ENCODE assay signal across 30 cellular contexts in genomic region chr1:3080236-3080964, GRCh38. TPM values are rescaled to one million over a fixed set of nuclear protein-coding genes. Genes with fewer than 3 reads are reported as not detected.
"Had no signal": no experiment of that assay in that cellular context is flagged by ENCODE, and none has a peak within 500 bp of the region (broad histone marks: within the 10 kb centered on the region; RNA-seq: fewer than 3 reads in every experiment).

No MANE protein-coding gene starts in this region.

- H3K36me3 ChIP-seq: adrenal gland, esophagus muscularis mucosa, lower lobe of right lung, neutrophil, ovary, prostate gland had no signal

- H3K27me3 Mint-ChIP-seq: activated naive CD8-positive, alpha-beta T cell had no signal

- H3K27ac ChIP-seq: adrenal gland, esophagus muscularis mucosa, neutrophil, ovary, prostate gland had no signal

- H3K4me1 ChIP-seq: adrenal gland, prostate gland had no signal

- DNase-seq: activated B cell treated with CpG ODN at 0.5 μM for 24 hours; activated CD4-positive, alpha-beta T cell treated with anti-CD3 and anti-CD28 coated beads for 36 hours; activated CD4-positive, alpha-beta T cell treated with anti-CD3 and anti-CD28 coated beads, Interleukin-2, amount 50 U/mL, for 4 hours; activated CD8-positive, alpha-beta memory T cell treated with anti-CD3 and anti-CD28 coated beads for 24 hours; activated CD8-positive, alpha-beta memory T cell treated with anti-CD3 and anti-CD28 coated beads, Interleukin-2, amount 50 U/mL, for 4 hours; activated T-cell treated with anti-CD3 and anti-CD28 coated beads, Interleukin-2, amount 50 U/mL, for 24 hours; adrenal gland; effector memory CD8-positive, alpha-beta T cell; glutamatergic neuron; hippocampal formation; left cardiac atrium; lower lobe of right lung; mesendoderm; mucosa of descending colon; ovary; stimulated activated CD4-positive, alpha-beta T cell treated with anti-CD3 and anti-CD28 coated beads, Interleukin-4, amount 100 ng/mL, for 24 hours; stimulated activated naive CD4-positive, alpha-beta T cell treated with Interleukin-2 at 50 U/mL for 16 hours; T1000 had no signal

- H3K4me3 Mint-ChIP-seq: activated B cell treated with CpG ODN at 0.5 μM for 24 hours; activated CD4-positive, alpha-beta T cell treated with anti-CD3 and anti-CD28 coated beads for 36 hours; activated naive CD8-positive, alpha-beta T cell; activated T-cell treated with anti-CD3 and anti-CD28 coated beads, Interleukin-2, amount 50 U/mL, for 24 hours; activated T-helper 17 cell treated with anti-CD3 and anti-CD28 coated beads, Interleukin-2, amount 50 U/mL, for 72 hours; effector memory CD8-positive, alpha-beta T cell had no signal

- H3K27ac Mint-ChIP-seq: activated B cell treated with CpG ODN at 0.5 μM for 24 hours; activated CD4-positive, alpha-beta T cell treated with anti-CD3 and anti-CD28 coated beads for 36 hours; activated naive CD8-positive, alpha-beta T cell; activated T-cell treated with anti-CD3 and anti-CD28 coated beads, Interleukin-2, amount 50 U/mL, for 24 hours; activated T-helper 17 cell treated with anti-CD3 and anti-CD28 coated beads, Interleukin-2, amount 50 U/mL, for 72 hours; effector memory CD8-positive, alpha-beta T cell had no signal

- H3K4me1 Mint-ChIP-seq: activated B cell treated with CpG ODN at 0.5 μM for 24 hours; activated CD4-positive, alpha-beta T cell treated with anti-CD3 and anti-CD28 coated beads for 36 hours; activated T-helper 17 cell treated with anti-CD3 and anti-CD28 coated beads, Interleukin-2, amount 50 U/mL, for 72 hours had no signal

- H3K27me3 ChIP-seq: adrenal gland, ovary had no signal

- H3K9me3 ChIP-seq: adrenal gland, esophagus muscularis mucosa, lower lobe of right lung, mucosa of descending colon, neutrophil, ovary, prostate gland had no signal

- ATAC-seq: activated CD4-positive, alpha-beta T cell treated with anti-CD3 and anti-CD28 coated beads for 36 hours; activated T-helper 17 cell treated with anti-CD3 and anti-CD28 coated beads, Interleukin-2, amount 50 U/mL, for 72 hours; effector memory CD8-positive, alpha-beta T cell; left cardiac atrium; mucosa of descending colon had no signal

- H3K4me3 ChIP-seq: adrenal gland, esophagus muscularis mucosa, lower lobe of right lung, mucosa of descending colon, ovary, prostate gland had no signal

- H3K9me3 Mint-ChIP-seq: activated B cell treated with CpG ODN at 0.5 μM for 24 hours; activated T-cell treated with anti-CD3 and anti-CD28 coated beads, Interleukin-2, amount 50 U/mL, for 24 hours; activated T-helper 17 cell treated with anti-CD3 and anti-CD28 coated beads, Interleukin-2, amount 50 U/mL, for 72 hours; effector memory CD8-positive, alpha-beta T cell had no signal

- H3K36me3 Mint-ChIP-seq: activated naive CD8-positive, alpha-beta T cell had no signal

RNA-seq across cellular contexts. Expression of gene PRDM16, which starts 11.4 kb away (rescaled TPM):
- total RNA-seq: activated B cell treated with CpG ODN at 0.5 μM for 24 hours; activated T-helper 17 cell treated with anti-CD3 and anti-CD28 coated beads, Interleukin-2, amount 50 U/mL, for 72 hours; dermis microvascular lymphatic vessel endothelial cell had no signal

RNA-seq across cellular contexts. Expression of gene ACTRT2, which starts 59.1 kb away (rescaled TPM):
- total RNA-seq: activated B cell treated with CpG ODN at 0.5 μM for 24 hours; activated CD4-positive, alpha-beta T cell treated with anti-CD3 and anti-CD28 coated beads for 36 hours; activated T-helper 17 cell treated with anti-CD3 and anti-CD28 coated beads, Interleukin-2, amount 50 U/mL, for 72 hours; adrenal gland; astrocyte; cerebellum; dermis microvascular lymphatic vessel endothelial cell; esophagus muscularis mucosa; frontal cortex; left cardiac atrium; lower lobe of right lung; mucosa of descending colon; ovary; T-helper 1 cell treated with Interleukin-12 subunit alpha and Interleukin-12 subunit beta and Interleukin-4 antibody, amounts not matched to agents 30 ng/mL and 1 ng/mL, for 36 hours; urinary bladder had no signal
- polyA plus RNA-seq: adrenal gland, ovary, thymus, urinary bladder had no signal
